In the genomic region with DNA sequence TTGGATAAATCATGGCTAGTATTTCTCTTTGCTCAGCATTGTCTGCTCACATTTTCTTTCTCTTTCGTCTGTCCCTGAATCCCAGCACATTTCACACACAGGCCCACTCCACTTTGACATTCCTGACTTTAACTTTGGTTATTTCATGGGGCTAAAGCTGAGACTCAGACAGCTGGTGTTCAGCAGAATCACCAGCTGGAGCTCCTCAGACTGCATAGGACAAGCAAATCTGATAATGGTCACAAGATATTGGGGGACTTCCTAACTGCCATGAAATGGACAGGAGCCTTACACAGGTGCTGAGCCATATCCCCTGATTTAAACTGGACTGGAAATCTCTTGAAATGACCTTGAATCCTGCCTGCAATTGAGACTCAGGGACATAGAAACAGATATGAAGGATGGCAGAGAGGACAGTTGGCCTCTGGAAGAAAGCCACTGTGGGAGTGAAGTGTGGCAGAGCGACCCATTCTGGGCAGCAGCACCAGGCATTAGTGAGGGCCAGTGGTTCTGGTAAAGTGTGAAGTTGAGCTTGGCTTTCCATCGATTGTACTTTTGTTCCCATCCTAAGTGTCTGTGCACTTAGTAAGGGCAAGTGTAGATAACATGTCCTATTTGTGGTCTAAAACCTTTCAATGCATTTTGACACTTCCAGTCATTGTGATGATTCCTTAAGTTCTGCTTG, we compare ENCODE assay signal across 17 cellular contexts. TPM values are rescaled to one million over a fixed set of nuclear protein-coding genes. Genes with fewer than 3 reads are reported as not detected.
"Had no signal": no experiment of that assay in that cellular context is flagged by ENCODE, and none has a peak within 500 bp of the region (broad histone marks: within the 10 kb centered on the region; RNA-seq: fewer than 3 reads in every experiment).

No MANE protein-coding gene starts in this region.

- H3K27me3 ChIP-seq: right lobe of liver had no signal

- ATAC-seq: activated CD8-positive, alpha-beta T cell treated with anti-CD3 and anti-CD28 coated beads for 36 hours; activated T-cell treated with anti-CD3 and anti-CD28 coated beads, Interleukin-2, amount 50 U/mL, for 4 hours; left lobe of liver; right lobe of liver; T-helper 17 cell; WTC11 had no signal

- H3K27ac ChIP-seq: prostate gland, right lobe of liver, thoracic aorta had no signal

- DNase-seq: activated CD4-positive, alpha-beta T cell treated with anti-CD3 and anti-CD28 coated beads for 48 hours; activated CD8-positive, alpha-beta T cell treated with anti-CD3 and anti-CD28 coated beads for 36 hours; activated effector memory CD4-positive, alpha-beta T cell treated with anti-CD3 and anti-CD28 coated beads, Interleukin-2, amount 50 U/mL, for 16 hours; activated T-cell treated with anti-CD3 and anti-CD28 coated beads, Interleukin-2, amount 50 U/mL, for 4 hours; amniotic stem cell; dermis blood vessel endothelial cell; mesendoderm; right lobe of liver; stimulated activated CD4-positive, alpha-beta T cell treated with anti-CD3 and anti-CD28 coated beads, Interleukin-1b, Interleukin-23, amount 100 ng/mL, for 48 hours; T-helper 17 cell had no signal

- H3K4me3 Mint-ChIP-seq: activated CD8-positive, alpha-beta T cell treated with anti-CD3 and anti-CD28 coated beads for 36 hours; activated naive CD8-positive, alpha-beta T cell; activated T-cell treated with anti-CD3 and anti-CD28 coated beads, Interleukin-2, amount 50 U/mL, for 4 hours; nephron; T-helper 17 cell; WTC11 had no signal

- H3K36me3 ChIP-seq: prostate gland, right lobe of liver, thoracic aorta had no signal

- H3K9me3 Mint-ChIP-seq: activated CD8-positive, alpha-beta T cell treated with anti-CD3 and anti-CD28 coated beads for 36 hours; nephron had no signal

- H3K36me3 Mint-ChIP-seq: activated naive CD8-positive, alpha-beta T cell; WTC11 had no signal

- H3K27ac Mint-ChIP-seq: activated CD8-positive, alpha-beta T cell treated with anti-CD3 and anti-CD28 coated beads for 36 hours; activated naive CD8-positive, alpha-beta T cell; T-helper 17 cell; WTC11 had no signal

- H3K9me3 ChIP-seq: prostate gland, right lobe of liver, thoracic aorta had no signal

- H3K4me1 ChIP-seq: prostate gland had no signal

- H3K4me3 ChIP-seq: prostate gland, right lobe of liver, thoracic aorta had no signal

- H3K27me3 Mint-ChIP-seq: activated naive CD8-positive, alpha-beta T cell; T-helper 17 cell had no signal

RNA-seq across cellular contexts. Expression of a gene that starts 55.8 kb away (rescaled TPM):
- polyA plus RNA-seq: urinary bladder had no signal
